Comparison of ENCODE assay signal across 11 cellular contexts in the genomic region with DNA sequence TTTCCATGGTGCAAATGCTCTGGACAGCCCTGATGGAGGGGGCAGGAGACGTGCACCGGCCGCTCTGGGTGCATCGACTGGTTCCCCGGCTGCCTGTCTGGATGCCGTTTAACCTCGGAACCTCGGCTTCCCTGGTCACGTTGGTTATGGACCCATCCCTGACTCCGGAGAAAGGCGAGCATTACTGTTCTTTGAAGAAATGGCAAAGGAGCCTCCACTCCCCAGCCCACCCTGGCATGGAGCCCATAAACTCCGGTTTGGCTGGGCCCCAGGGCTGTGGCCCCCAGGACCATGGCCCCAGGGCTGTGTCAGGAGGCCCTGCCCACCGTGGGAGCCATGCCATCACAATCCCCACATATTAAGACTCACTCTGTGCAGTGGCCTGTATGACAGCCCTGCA. TPM values are rescaled to one million over a fixed set of nuclear protein-coding genes. Genes with fewer than 3 reads are reported as not detected.
"Had no signal": no experiment of that assay in that cellular context is flagged by ENCODE, and none has a peak within 500 bp of the region (broad histone marks: within the 10 kb centered on the region; RNA-seq: fewer than 3 reads in every experiment).

No MANE protein-coding gene starts in this region.

- H3K27ac ChIP-seq: HL-60, KMS-11 had no signal

- H3K4me2 ChIP-seq: KMS-11 had no signal

- H3K4me1 Mint-ChIP-seq: IgD-negative memory B cell had no signal

- H3K27ac Mint-ChIP-seq: IgD-negative memory B cell had no signal

- H3K9me3 Mint-ChIP-seq: IgD-negative memory B cell had no signal

- H3K4me3 Mint-ChIP-seq: IgD-negative memory B cell had no signal

- DNase-seq: IMR-90, KBM-7, KG1 had no signal

- H3K9ac ChIP-seq: KMS-11 had no signal

- ATAC-seq: K562 had no signal

- H3K36me3 Mint-ChIP-seq: IgD-negative memory B cell had no signal

- FAIRE-seq: HepG2, HTR-8/SVneo, K562 had no signal

- H3K4me3 ChIP-seq: K562 had no signal

RNA-seq across cellular contexts. Expression of a gene that starts 28.9 kb away (rescaled TPM):
- total RNA-seq: HepG2, HT-29, HT1080, IMR-90, K562 had no signal
- polyA plus RNA-seq: HepG2, IgD-negative memory B cell, IMR-90, K562 had no signal

RNA-seq across cellular contexts. Expression of a gene that starts 55.9 kb away (rescaled TPM):
- total RNA-seq: HepG2, HT-29, HT1080, IMR-90, K562 had no signal
- polyA plus RNA-seq: HepG2, IgD-negative memory B cell, IMR-90, K562 had no signal
